1 cellular context compared by ENCODE assay signal in the genomic region with DNA sequence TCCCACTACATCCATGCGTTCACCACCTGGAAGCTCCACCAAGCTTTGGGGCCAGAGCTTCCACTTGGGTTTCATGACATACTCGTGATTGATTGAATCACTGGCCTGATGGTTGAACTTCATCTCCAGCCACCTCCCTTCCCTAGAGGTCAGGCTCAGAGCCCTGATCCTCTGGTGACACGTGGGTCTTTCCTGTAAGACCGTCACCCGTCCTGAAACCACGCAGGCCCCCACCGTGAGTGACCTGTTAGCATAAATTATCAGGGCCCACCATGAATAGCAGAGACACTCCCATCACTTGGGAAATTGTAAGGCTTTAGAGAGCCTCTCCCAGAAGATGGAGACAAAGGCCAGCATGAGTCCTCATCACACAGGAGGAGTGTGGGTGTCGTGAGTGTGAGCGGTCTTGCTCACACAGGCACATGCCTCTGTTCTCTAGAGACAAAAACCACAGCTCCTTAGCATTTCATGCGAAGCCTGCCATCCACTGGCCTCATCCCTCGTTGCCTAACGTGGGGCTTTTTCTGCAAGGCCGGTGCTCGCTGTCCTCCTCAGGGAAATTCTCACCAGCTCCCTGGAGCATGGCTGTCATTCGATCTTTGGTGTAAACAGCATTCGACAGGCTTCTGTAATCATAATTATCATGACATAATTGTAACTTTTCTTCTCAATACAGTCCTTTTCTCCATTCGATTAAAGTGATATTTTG.
TF ChIP-seq lines count a peak whose summit lies in the region.

No MANE protein-coding gene starts in this region.

TF ChIP-seq in GM12878, 131 proteins besides CTCF, POLR2A, EP300 and RAD21 (continued from another document):
- TF ChIP-seq, protein P1, sequence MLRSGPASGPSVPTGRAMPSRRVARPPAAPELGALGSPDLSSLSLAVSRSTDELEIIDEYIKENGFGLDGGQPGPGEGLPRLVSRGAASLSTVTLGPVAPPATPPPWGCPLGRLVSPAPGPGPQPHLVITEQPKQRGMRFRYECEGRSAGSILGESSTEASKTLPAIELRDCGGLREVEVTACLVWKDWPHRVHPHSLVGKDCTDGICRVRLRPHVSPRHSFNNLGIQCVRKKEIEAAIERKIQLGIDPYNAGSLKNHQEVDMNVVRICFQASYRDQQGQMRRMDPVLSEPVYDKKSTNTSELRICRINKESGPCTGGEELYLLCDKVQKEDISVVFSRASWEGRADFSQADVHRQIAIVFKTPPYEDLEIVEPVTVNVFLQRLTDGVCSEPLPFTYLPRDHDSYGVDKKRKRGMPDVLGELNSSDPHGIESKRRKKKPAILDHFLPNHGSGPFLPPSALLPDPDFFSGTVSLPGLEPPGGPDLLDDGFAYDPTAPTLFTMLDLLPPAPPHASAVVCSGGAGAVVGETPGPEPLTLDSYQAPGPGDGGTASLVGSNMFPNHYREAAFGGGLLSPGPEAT (IDR thresholded peaks at IDR 0.05; ENCODE audit: low read depth): peak; percentile 86
- TF ChIP-seq SIX5 (IDR thresholded peaks at IDR 0.05; ENCODE audit: low read depth, low read length, severe bottlenecking) (no peak), SMAD1 (IDR thresholded peaks at IDR 0.05; ENCODE audit: low read depth, partially characterized antibody) (peak; percentile 59), RCOR1 (conservative IDR thresholded peaks at IDR 0.05; ENCODE audit: low read depth, low read length) (no peak), TARDBP (IDR thresholded peaks at IDR 0.05; ENCODE audit: borderline replicate concordance) (no peak), SPI1 (IDR thresholded peaks at IDR 0.05; ENCODE audit: borderline replicate concordance, insufficient read depth, low read depth, low read length) (no peak), NR2C1 (IDR thresholded peaks at IDR 0.05) (no peak), RFX5 (IDR thresholded peaks at IDR 0.05; ENCODE audit: low read depth, low read length) (no peak), POLR2AphosphoS2 (IDR thresholded peaks at IDR 0.05; ENCODE audit: low read depth, low read length) (no peak), FOXK2 (IDR thresholded peaks at IDR 0.05) (no peak), NR2F1 (conservative IDR thresholded peaks at IDR 0.05) (peak; percentile 62; the same call in 1 of the 2 replicates)
- TF ChIP-seq, protein P2, sequence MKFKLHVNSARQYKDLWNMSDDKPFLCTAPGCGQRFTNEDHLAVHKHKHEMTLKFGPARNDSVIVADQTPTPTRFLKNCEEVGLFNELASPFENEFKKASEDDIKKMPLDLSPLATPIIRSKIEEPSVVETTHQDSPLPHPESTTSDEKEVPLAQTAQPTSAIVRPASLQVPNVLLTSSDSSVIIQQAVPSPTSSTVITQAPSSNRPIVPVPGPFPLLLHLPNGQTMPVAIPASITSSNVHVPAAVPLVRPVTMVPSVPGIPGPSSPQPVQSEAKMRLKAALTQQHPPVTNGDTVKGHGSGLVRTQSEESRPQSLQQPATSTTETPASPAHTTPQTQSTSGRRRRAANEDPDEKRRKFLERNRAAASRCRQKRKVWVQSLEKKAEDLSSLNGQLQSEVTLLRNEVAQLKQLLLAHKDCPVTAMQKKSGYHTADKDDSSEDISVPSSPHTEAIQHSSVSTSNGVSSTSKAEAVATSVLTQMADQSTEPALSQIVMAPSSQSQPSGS (IDR thresholded peaks at IDR 0.05; ENCODE audit: low read length): no peak
- TF ChIP-seq, protein P3, sequence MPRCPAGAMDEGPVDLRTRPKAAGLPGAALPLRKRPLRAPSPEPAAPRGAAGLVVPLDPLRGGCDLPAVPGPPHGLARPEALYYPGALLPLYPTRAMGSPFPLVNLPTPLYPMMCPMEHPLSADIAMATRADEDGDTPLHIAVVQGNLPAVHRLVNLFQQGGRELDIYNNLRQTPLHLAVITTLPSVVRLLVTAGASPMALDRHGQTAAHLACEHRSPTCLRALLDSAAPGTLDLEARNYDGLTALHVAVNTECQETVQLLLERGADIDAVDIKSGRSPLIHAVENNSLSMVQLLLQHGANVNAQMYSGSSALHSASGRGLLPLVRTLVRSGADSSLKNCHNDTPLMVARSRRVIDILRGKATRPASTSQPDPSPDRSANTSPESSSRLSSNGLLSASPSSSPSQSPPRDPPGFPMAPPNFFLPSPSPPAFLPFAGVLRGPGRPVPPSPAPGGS (IDR thresholded peaks at IDR 0.05; ENCODE audit: borderline replicate concordance, insufficient read depth, low read depth, low read length, poor library complexity, severe bottlenecking): peak; percentile 97
